In genomic region chr5:93954421-93955069, GRCh38 we compare ENCODE assay signal across 13 cellular contexts.
A peak's percentile ranks its signal among the peaks of the same experiment; 100 is the strongest.
DNase-seq lines count a peak whose midpoint lies in the region; FAIRE-seq and TF ChIP-seq lines count a peak whose summit lies in the region.
"Had no signal": no experiment of that assay in that cellular context is flagged by ENCODE, and none has a peak within 500 bp of the region (broad histone marks: within the 10 kb centered on the region; RNA-seq: fewer than 3 reads in every experiment).

No MANE protein-coding gene starts in this region.

- H3K9me3 Mint-ChIP-seq in astrocyte (ENCODE audit: unreplicated experiment): no peaks in the 10 kb centered on the region

- H2AK5ac ChIP-seq in neuronal stem cell (ENCODE audit: low read depth, low read length): no peak overlapping the region

- no CpG with 5 or more reads among the region's 5 CpGs for WGBS in neuronal stem cell (ENCODE audit: extremely low coverage in 2 of 2, insufficient read length in 2 of 2, insufficient replicate concordance in 1 of 2), 2 donors
- WGBS in ovary, 3 donors: 93 to 95% (median 94%) methylated on average over 5 of the region's 5 CpGs

- no peak for TF ChIP-seq EP300 in ovary (IDR thresholded peaks at IDR 0.05)

- DNase-seq in H7 (peak; percentile 4), astrocyte (ENCODE audit: low read depth) (no peak), iPS-NIHi7 (ENCODE audit: extremely low spot score) (peak; percentile 14), neuronal stem cell (ENCODE audit: low spot score) (no peak), ovary (no peak), nucleus accumbens (lab: John Stamatoyannopoulos, UW) (no peak)
- DNase-seq in activated T-cell treated with anti-CD3 and anti-CD28 coated beads, Interleukin-2, amount 50 U/mL, for 48 hours: no peak
- DNase-seq: 8988T, AML-193, DMS53, GF-D8 had no signal

- no peak for TF ChIP-seq POLR2A in ovary (IDR thresholded peaks at IDR 0.05)

- H3K4me2 ChIP-seq in astrocyte (ENCODE audit: low read length) (no peak overlapping the region), neuronal stem cell (ENCODE audit: insufficient read depth, low read length, poor library complexity, severe bottlenecking) (no peak overlapping the region)
- H3K4me2 ChIP-seq: BLaER1 had no signal

- no peaks in the 10 kb centered on the region for H3K27me3 ChIP-seq in H7 (ENCODE audit: control insufficient read depth, insufficient read depth, low read length)
- no peaks in the 10 kb centered on the region for H3K27me3 ChIP-seq in astrocyte (ENCODE audit: insufficient read depth, low read length)
- no peaks in the 10 kb centered on the region for H3K27me3 ChIP-seq in neuronal stem cell (ENCODE audit: control insufficient read depth in 3 of 3, insufficient read depth in 3 of 3, low read depth in 1 of 3, low read length in 3 of 3)
- H3K27me3 ChIP-seq in ovary: no peaks in the 10 kb centered on the region
- H3K27me3 ChIP-seq: BLaER1 had no signal

- H4K8ac ChIP-seq in neuronal stem cell (ENCODE audit: low read depth, low read length): no peak overlapping the region

- H3K79me2 ChIP-seq in astrocyte (ENCODE audit: insufficient read depth, low read length): no peaks in the 10 kb centered on the region

- no peaks in the 10 kb centered on the region for H3K79me1 ChIP-seq in neuronal stem cell (ENCODE audit: low read depth, low read length)

- H3K23ac ChIP-seq in neuronal stem cell (ENCODE audit: low read depth, low read length, poor library complexity): peak overlapping the region; percentile 44

- H3K4me1 ChIP-seq in astrocyte (ENCODE audit: insufficient read depth, low read length) (no peaks in the 10 kb centered on the region), neuronal stem cell (ENCODE audit: control insufficient read depth in 2 of 2, insufficient read depth in 1 of 2, low read depth in 1 of 2, low read length in 2 of 2) (peaks cover 0 to 5% of the 10 kb centered on the region in 2 donors), ovary (ENCODE audit: insufficient read depth) (no peaks in the 10 kb centered on the region)
- H3K4me1 ChIP-seq: BLaER1 had no signal

- intact Hi-C loops in ovary (cut with DNase I): no loop called here

- H3K36me3 ChIP-seq in H7 (replicated peaks; ENCODE audit: control insufficient read depth, insufficient read depth, low read length): no peaks in the 10 kb centered on the region
- no peaks in the 10 kb centered on the region for H3K36me3 ChIP-seq in astrocyte (ENCODE audit: insufficient read depth, low read length)
- no peaks in the 10 kb centered on the region for H3K36me3 ChIP-seq in neuronal stem cell (replicated peaks in 1 of 2; ENCODE audit: control insufficient read depth in 2 of 2, insufficient read depth in 2 of 2, low read length in 2 of 2)
- no peaks in the 10 kb centered on the region for H3K36me3 ChIP-seq in ovary

- TF ChIP-seq CTCF in astrocyte (IDR thresholded peaks at IDR 0.05; ENCODE audit: insufficient read depth, low read depth, low read length) (no peak), ovary (IDR thresholded peaks at IDR 0.05) (no peak)

- no peak overlapping the region for H4K91ac ChIP-seq in neuronal stem cell (ENCODE audit: low read depth, low read length, poor library complexity)

- H3K27ac Mint-ChIP-seq in astrocyte (ENCODE audit: unreplicated experiment): peak overlapping the region; percentile 14

- H3K4me1 Mint-ChIP-seq in astrocyte (ENCODE audit: low read depth, unreplicated experiment): no peaks in the 10 kb centered on the region

- H3K27ac ChIP-seq in astrocyte (ENCODE audit: low read depth, low read length) (no peak overlapping the region), neuronal stem cell (replicated peaks; ENCODE audit: low read length) (no peak overlapping the region), ovary (no peak overlapping the region)
- H3K27ac ChIP-seq: BLaER1 had no signal

- no peak overlapping the region for H2BK120ac ChIP-seq in neuronal stem cell (ENCODE audit: low read depth, low read length)

- H3K9ac ChIP-seq in astrocyte (ENCODE audit: low read length) (no peak overlapping the region), neuronal stem cell (ENCODE audit: low read depth, low read length, poor library complexity) (no peak overlapping the region)
- H3K9ac ChIP-seq: BLaER1 had no signal

- H2BK15ac ChIP-seq in neuronal stem cell (ENCODE audit: low read length): no peak overlapping the region

- H4K20me1 ChIP-seq in astrocyte (ENCODE audit: insufficient read depth, low read length): no peaks in the 10 kb centered on the region
- H4K20me1 ChIP-seq: BLaER1 had no signal

- H3K14ac ChIP-seq in neuronal stem cell (ENCODE audit: low read length): peak overlapping the region; percentile 99

- H3K4ac ChIP-seq in neuronal stem cell (ENCODE audit: low read length): no peak overlapping the region

- no peak overlapping the region for H2BK5ac ChIP-seq in neuronal stem cell (ENCODE audit: low read length)

- no peak overlapping the region for H3K4me3 Mint-ChIP-seq in astrocyte (ENCODE audit: unreplicated experiment)

- no peak for FAIRE-seq in astrocyte (lab: Jason Lieb, UNC)
- FAIRE-seq: GM19239 had no signal

- H2AFZ ChIP-seq in astrocyte (ENCODE audit: low read depth, low read length) (no peak overlapping the region), neuronal stem cell (ENCODE audit: low read length) (no peak overlapping the region)

- H3K9me3 ChIP-seq in astrocyte (ENCODE audit: insufficient read depth, low read depth, low read length) (no peaks in the 10 kb centered on the region), neuronal stem cell (replicated peaks in 1 of 2; ENCODE audit: control insufficient read depth in 2 of 2, insufficient read depth in 1 of 2, low read depth in 1 of 2, low read length in 2 of 2) (peaks cover 0 to 1% of the 10 kb centered on the region in 2 donors), ovary (no peaks in the 10 kb centered on the region)
- H3K9me3 ChIP-seq: BLaER1 had no signal

- H3K36me3 Mint-ChIP-seq in astrocyte (ENCODE audit: low read depth, unreplicated experiment): peaks cover 7% of the 10 kb centered on the region

- H3K18ac ChIP-seq in neuronal stem cell (ENCODE audit: low read length): peak overlapping the region; percentile 60

- H3K4me3 ChIP-seq in H7 (ENCODE audit: insufficient read depth, low read depth, low read length): no peak overlapping the region
- H3K4me3 ChIP-seq in astrocyte (ENCODE audit: insufficient read depth, low read depth, low read length): no peak overlapping the region
- H3K4me3 ChIP-seq in neuronal stem cell (ENCODE audit: low read length in 2 of 2): no peak overlapping the region
- no peak overlapping the region for H3K4me3 ChIP-seq in ovary
- H3K4me3 ChIP-seq: BLaER1 had no signal

- no peak overlapping the region for H2BK12ac ChIP-seq in neuronal stem cell (ENCODE audit: low read length)

- H3K27me3 Mint-ChIP-seq in astrocyte (ENCODE audit: low read depth, unreplicated experiment): no peaks in the 10 kb centered on the region

Comparison
In these comparisons a context has a peak if more than half of its experiments do, and no peak if none do; other contexts are left out.
1. DNase-seq: peak in H7 (single experiment) and iPS-NIHi7 (single experiment); none in astrocyte (single experiment), neuronal stem cell (single experiment), ovary (0 of 5), nucleus accumbens (0 of 56) and activated T-cell treated with anti-CD3 and anti-CD28 coated beads, Interleukin-2, amount 50 U/mL, for 48 hours (0 of 2).